In genomic region chr18:59669872-59670657, GRCh38 we compare ENCODE assay signal across 35 cellular contexts. TPM values are rescaled to one million over a fixed set of nuclear protein-coding genes. Genes with fewer than 3 reads are reported as not detected.
DNase-seq lines count a peak whose midpoint lies in the region; ATAC-seq and TF ChIP-seq lines count a peak whose summit lies in the region.
"Had no signal": no experiment of that assay in that cellular context is flagged by ENCODE, and none has a peak within 500 bp of the region (broad histone marks: within the 10 kb centered on the region; RNA-seq: fewer than 3 reads in every experiment).

No MANE protein-coding gene starts in this region.

- H3K4me3 ChIP-seq in breast epithelium: no peak overlapping the region
- no peak overlapping the region for H3K4me3 ChIP-seq in cardiac fibroblast (replicated peaks in 1 of 2; ENCODE audit: low read depth in 2 of 2, low read length in 2 of 2)
- no peak overlapping the region for H3K4me3 ChIP-seq in gastroesophageal sphincter
- H3K4me3 ChIP-seq in vagina: no peak overlapping the region
- H3K4me3 ChIP-seq: adrenal gland; BLaER1 treated with 17β-estradiol and CSF1 and Interleukin-3, amounts not matched to agents 10 nM and 100 nM; colonic mucosa; heart right ventricle; prostate gland; testis; uterus had no signal

- no TSS peak for BruUV-seq in MCF 10A (replicated peaks; lab: Mats Ljungman, UMichigan)

- intact Hi-C loops in breast epithelium (cut with DNase I; ENCODE audit: low total_unique reads) (loop anchor here (10.0 kb wide), 1 partner anchor 855 kb away; no protein-coding TSS in a partner anchor), MCF 10A (cut with micrococcal nuclease) (no loop called here), vagina (cut with DNase I) (no loop called here)

- H3K36me3 Mint-ChIP-seq in MCF 10A (ENCODE audit: insufficient read depth, unreplicated experiment): peaks cover 4% of the 10 kb centered on the region
- H3K36me3 Mint-ChIP-seq: activated CD8-positive, alpha-beta memory T cell treated with anti-CD3 and anti-CD28 coated beads, Interleukin-2, amount 10 ng/mL, durations not matched to agents 7 days and 5 days had no signal

- no peak overlapping the region for H3K4me3 Mint-ChIP-seq in MCF 10A (ENCODE audit: unreplicated experiment)
- H3K4me3 Mint-ChIP-seq: activated CD4-positive, alpha-beta T cell treated with anti-CD3 and anti-CD28 coated beads, Interleukin-2, amount 10 ng/mL, durations not matched to agents 7 days and 5 days; activated CD8-positive, alpha-beta memory T cell treated with anti-CD3 and anti-CD28 coated beads, Interleukin-2, amount 10 ng/mL, durations not matched to agents 7 days and 5 days; activated T-cell treated with anti-CD3 and anti-CD28 coated beads, Interleukin-2, amount 50 U/mL, for 72 hours had no signal

- CTCF ChIA-PET in MCF 10A (lab: Yijun Ruan, JAX): interaction anchor here (0.8 to 3.2 kb wide), 3 partner anchors 28 to 154 kb away, joined by 3 to 13 read pairs (median 7); partner anchors contain the start of gene CCBE1

- TF ChIP-seq EP300 in gastroesophageal sphincter (IDR thresholded peaks at IDR 0.05): no peak

- DNase-seq in breast epithelium (ENCODE audit: low spot score in 2 of 2) (no peak), MCF 10A (ENCODE audit: unreplicated experiment) (no peak), cardiac fibroblast (ENCODE audit: low read depth in 2 of 2) (peak; percentile 46 to 54), vagina (ENCODE audit: extremely low spot score in 2 of 2) (no peak), NCI-H1436 treated with DMSO at 0.1 percent for 48 hours (lab: John Stamatoyannopoulos, UW) (no peak)
- no peak for DNase-seq in activated CD4-positive, alpha-beta T cell treated with anti-CD3 and anti-CD28 coated beads for 48 hours
- DNase-seq: activated CD4-positive, alpha-beta T cell treated with anti-CD3 and anti-CD28 coated beads, Interleukin-2, amount 10 ng/mL, durations not matched to agents 7 days and 5 days; activated CD8-positive, alpha-beta memory T cell treated with anti-CD3 and anti-CD28 coated beads, Interleukin-2, amount 10 ng/mL, durations not matched to agents 7 days and 5 days; activated naive CD4-positive, alpha-beta T cell treated with Interleukin-2 at 50 U/mL for 16 hours; activated T-cell treated with anti-CD3 and anti-CD28 coated beads, Interleukin-2, amount 50 U/mL, for 72 hours; adrenal gland; brain microvascular endothelial cell; Caco-2; colonic mucosa; DMS79; GF-D8; heart right ventricle; mammary epithelial cell; NCI-H1105 treated with DMSO at 0.1 percent for 48 hours; NCI-H2029; NCI-H524 treated with DMSO at 0.1 percent for 48 hours; NK-92 treated with Interleukin-12 subunit alpha and Interleukin-12 subunit beta, amount 100 ng/mL, for 24 hours; Right ventricle myocardium superior; stimulated activated naive CD8-positive, alpha-beta T cell treated with anti-CD3 and anti-CD28 coated beads, Interleukin-15, Interleukin-2, amounts not matched to agents 100 U/mL and 50 U/mL, for 24 hours; testis had no signal

- ATAC-seq in gastroesophageal sphincter: peak; percentile 39
- no peak for ATAC-seq in GM18907 (IDR thresholded peaks at IDR 0.05; ENCODE audit: unreplicated experiment)
- ATAC-seq: activated CD8-positive, alpha-beta memory T cell treated with anti-CD3 and anti-CD28 coated beads, Interleukin-2, amount 10 ng/mL, durations not matched to agents 7 days and 5 days; activated T-cell treated with anti-CD3 and anti-CD28 coated beads, Interleukin-2, amount 50 U/mL, for 72 hours; HCT116; heart right ventricle; stimulated activated naive CD8-positive, alpha-beta T cell treated with anti-CD3 and anti-CD28 coated beads, Interleukin-15, Interleukin-2, amounts not matched to agents 100 U/mL and 50 U/mL, for 24 hours had no signal

- H3K9me3 Mint-ChIP-seq in MCF 10A (ENCODE audit: unreplicated experiment): no peaks in the 10 kb centered on the region
- H3K9me3 Mint-ChIP-seq: activated CD4-positive, alpha-beta T cell treated with anti-CD3 and anti-CD28 coated beads, Interleukin-2, amount 10 ng/mL, durations not matched to agents 7 days and 5 days had no signal

- H3K27me3 Mint-ChIP-seq in MCF 10A (ENCODE audit: insufficient read depth, unreplicated experiment): no peaks in the 10 kb centered on the region
- H3K27me3 Mint-ChIP-seq: activated CD8-positive, alpha-beta memory T cell treated with anti-CD3 and anti-CD28 coated beads, Interleukin-2, amount 10 ng/mL, durations not matched to agents 7 days and 5 days had no signal

- H3K27ac ChIP-seq in breast epithelium: peak overlapping the region; percentile 63 to 79
- H3K27ac ChIP-seq in gastroesophageal sphincter: peak overlapping the region in 1 of 4 donors; percentile 1
- peak overlapping the region; percentile 64 for H3K27ac ChIP-seq in vagina
- H3K27ac ChIP-seq: 22Rv1; adrenal gland; BLaER1 treated with 17β-estradiol and CSF1 and Interleukin-3, amounts not matched to agents 10 nM and 100 nM; brain microvascular endothelial cell; colonic mucosa; heart right ventricle; neutrophil; prostate gland; testis; VCaP had no signal

- POLR2A ChIA-PET in MCF 10A (lab: Yijun Ruan, JAX): interaction anchor here (0.6 kb wide), 1 partner anchor 485 kb away, joined by 3 read pairs; no protein-coding TSS in a partner anchor

- H3K4me1 Mint-ChIP-seq in MCF 10A (ENCODE audit: insufficient read depth, unreplicated experiment): peaks cover 5% of the 10 kb centered on the region
- H3K4me1 Mint-ChIP-seq: activated CD4-positive, alpha-beta T cell treated with anti-CD3 and anti-CD28 coated beads, Interleukin-2, amount 10 ng/mL, durations not matched to agents 7 days and 5 days; activated CD8-positive, alpha-beta memory T cell treated with anti-CD3 and anti-CD28 coated beads, Interleukin-2, amount 10 ng/mL, durations not matched to agents 7 days and 5 days had no signal

- WGBS in gastroesophageal sphincter (ENCODE audit: low coverage in 1 of 2), 2 donors: 53 to 82% methylated on average over 4 to 6 of the region's 6 CpGs

- H3K36me3 ChIP-seq in breast epithelium: no peaks in the 10 kb centered on the region
- no peaks in the 10 kb centered on the region for H3K36me3 ChIP-seq in gastroesophageal sphincter
- no peaks in the 10 kb centered on the region for H3K36me3 ChIP-seq in vagina
- H3K36me3 ChIP-seq: adrenal gland; BLaER1 treated with 17β-estradiol and CSF1 and Interleukin-3, amounts not matched to agents 10 nM and 100 nM; brain microvascular endothelial cell; colonic mucosa; heart right ventricle; neutrophil; prostate gland; uterus had no signal

- no peaks in the 10 kb centered on the region for H3K4me1 ChIP-seq in breast epithelium
- H3K4me1 ChIP-seq in gastroesophageal sphincter: peaks cover 0 to 21% (median 7%) of the 10 kb centered on the region in 3 donors
- peaks cover 17% of the 10 kb centered on the region for H3K4me1 ChIP-seq in vagina
- H3K4me1 ChIP-seq: BLaER1 treated with 17β-estradiol and CSF1 and Interleukin-3, amounts not matched to agents 10 nM and 100 nM; Caco-2; colonic mucosa; prostate gland; testis; uterus had no signal

- no peak overlapping the region for H3K27ac Mint-ChIP-seq in MCF 10A (ENCODE audit: low read depth, unreplicated experiment)
- H3K27ac Mint-ChIP-seq: activated CD4-positive, alpha-beta T cell treated with anti-CD3 and anti-CD28 coated beads, Interleukin-2, amount 10 ng/mL, durations not matched to agents 7 days and 5 days; activated CD8-positive, alpha-beta memory T cell treated with anti-CD3 and anti-CD28 coated beads, Interleukin-2, amount 10 ng/mL, durations not matched to agents 7 days and 5 days; activated T-cell treated with anti-CD3 and anti-CD28 coated beads, Interleukin-2, amount 50 U/mL, for 72 hours had no signal

- TF ChIP-seq POLR2A in breast epithelium (IDR thresholded peaks at IDR 0.05): no peak
- TF ChIP-seq POLR2A in gastroesophageal sphincter (IDR thresholded peaks at IDR 0.05): no peak
- no peak for TF ChIP-seq POLR2A in vagina (IDR thresholded peaks at IDR 0.05)

- H3K9me3 ChIP-seq in breast epithelium (no peaks in the 10 kb centered on the region), gastroesophageal sphincter (no peaks in the 10 kb centered on the region), vagina (no peaks in the 10 kb centered on the region)
- H3K9me3 ChIP-seq: adrenal gland; BLaER1 treated with 17β-estradiol and CSF1 and Interleukin-3, amounts not matched to agents 10 nM and 100 nM; Caco-2; colonic mucosa; heart right ventricle; neutrophil; prostate gland; testis; uterus had no signal

- H3K27me3 ChIP-seq in breast epithelium: no peaks in the 10 kb centered on the region
- H3K27me3 ChIP-seq in gastroesophageal sphincter: peaks cover 4% of the 10 kb centered on the region
- H3K27me3 ChIP-seq in vagina: no peaks in the 10 kb centered on the region
- H3K27me3 ChIP-seq: adrenal gland; BLaER1 treated with 17β-estradiol and CSF1 and Interleukin-3, amounts not matched to agents 10 nM and 100 nM; brain microvascular endothelial cell; colonic mucosa; heart right ventricle; neutrophil; testis; uterus had no signal

- TF ChIP-seq CTCF in breast epithelium (IDR thresholded peaks at IDR 0.05): no peak
- no peak for TF ChIP-seq CTCF in MCF 10A (IDR thresholded peaks at IDR 0.05; ENCODE audit: unreplicated experiment)
- no peak for TF ChIP-seq CTCF in cardiac fibroblast (IDR thresholded peaks at IDR 0.05; ENCODE audit: low read depth, low read length)
- TF ChIP-seq CTCF in gastroesophageal sphincter (IDR thresholded peaks at IDR 0.05): no peak
- no peak for TF ChIP-seq CTCF in vagina (IDR thresholded peaks at IDR 0.05)

RNA-seq across cellular contexts. Expression of gene CCBE1, which starts 27.2 kb away (rescaled TPM):
- total RNA-seq in breast epithelium (1 to 10 TPM; 3.5 to 4.9 (median 4.0) TPM), MCF 10A (2022) (23.8 and 28.9 TPM in 2 replicates), gastroesophageal sphincter (1 to 10 TPM; 2.2 to 7.7 (median 4.1) TPM), vagina (2.9 TPM)
- total RNA-seq: activated CD4-positive, alpha-beta T cell treated with anti-CD3 and anti-CD28 coated beads, Interleukin-2, amount 10 ng/mL, durations not matched to agents 7 days and 5 days; T-helper 2 cell treated with Interferon-gamma antibody and Interleukin-4, amounts not matched to agents 100 ng/mL and 5 ng/mL, for 36 hours had no signal

Comparison
In these comparisons a context has a peak if more than half of its experiments do, and no peak if none do; other contexts are left out.
1. DNase-seq: peak in cardiac fibroblast (2 of 2); none in breast epithelium (0 of 2), MCF 10A (single experiment), vagina (0 of 2), NCI-H1436 treated with DMSO at 0.1 percent for 48 hours (single experiment) and activated CD4-positive, alpha-beta T cell treated with anti-CD3 and anti-CD28 coated beads for 48 hours (single experiment).